In genomic region chr3:125121246-125122010, GRCh38 we compare ENCODE assay signal across 10 cellular contexts.
A peak's percentile ranks its signal among the peaks of the same experiment; 100 is the strongest.
DNase-seq lines count a peak whose midpoint lies in the region; ATAC-seq, FAIRE-seq and TF ChIP-seq lines count a peak whose summit lies in the region.
"Had no signal": no experiment of that assay in that cellular context is flagged by ENCODE, and none has a peak within 500 bp of the region (broad histone marks: within the 10 kb centered on the region; RNA-seq: fewer than 3 reads in every experiment).

No MANE protein-coding gene starts in this region.

- no peak overlapping the region; the same call in 1 of the 2 replicates for H2AFZ ChIP-seq in GM12878 (ENCODE audit: control insufficient read depth, low read depth, low read length)

- no TSS peak for BruUV-seq in GM12878 (replicated peaks; lab: Mats Ljungman, UMichigan)

- FAIRE-seq in GM19239 (lab: Jason Lieb, UNC) (peak; percentile 98), GM12878 (lab: Jason Lieb, UNC) (no peak)
- FAIRE-seq: K562, keratinocyte had no signal

- no peaks in the 10 kb centered on the region for H3K27me3 ChIP-seq in GM12878 (replicated peaks in 1 of 2; ENCODE audit: control insufficient read depth in 2 of 2, insufficient read depth in 2 of 2, low read length in 1 of 2)
- H3K27me3 ChIP-seq in right cardiac atrium (ENCODE audit: control insufficient read depth, insufficient read depth) = no peaks in the 10 kb centered on the region

- POLR2A ChIA-PET in GM12878 (lab: Charles Lee) = interaction anchor here (0.6 to 6.1 kb wide), 10 partner anchors 9 to 70 kb away, joined by 3 to 45 read pairs (median 8); no protein-coding TSS in a partner anchor

- peak overlapping the region; percentile 67 for H3K9ac ChIP-seq in GM12878 (ENCODE audit: control insufficient read depth, insufficient read depth, low read length)

- peak overlapping the region; percentile 97 for H3K27ac ChIP-seq in GM12878 (ENCODE audit: control insufficient read depth, insufficient read depth)
- H3K27ac ChIP-seq in right cardiac atrium (ENCODE audit: low read length) = no peak overlapping the region

- CTCF ChIA-PET in GM12878 (lab: Yijun Ruan, JAX) = interaction anchor here (0.6 to 5.2 kb wide), 11 partner anchors 8 to 188 kb away, joined by 3 to 42 read pairs (median 5); no protein-coding TSS in a partner anchor

- WGBS in GM12878 (ENCODE audit: insufficient coverage, insufficient replicate concordance, low lambda C conversion rate, missing lambda C conversion rate) = 36% methylated on average over 8 of the region's 8 CpGs
- 83% methylated on average over 8 of the region's 8 CpGs for WGBS in right cardiac atrium

- H3K4me3 ChIP-seq in GM12878 (peak overlapping the region; percentile 60), right cardiac atrium (ENCODE audit: low read length) (no peak overlapping the region)
- H3K4me3 ChIP-seq: K562 had no signal

- SMC1A ChIA-PET in GM12878 (lab: Charles Lee; ENCODE audit: uncharacterized antibody, unreplicated experiment) = interaction anchor here (0.6 to 9.0 kb wide), 15 partner anchors 9 to 317 kb away, joined by 3 to 127 read pairs (median 4); partner anchors contain the start of gene MUC13

- peak; percentile 33 for ATAC-seq in HG03460 (IDR thresholded peaks at IDR 0.05; ENCODE audit: unreplicated experiment)
- ATAC-seq in GM12878 = peak; percentile 71
- ATAC-seq in HG03457 (IDR thresholded peaks at IDR 0.05; ENCODE audit: unreplicated experiment) = no peak
- ATAC-seq in right cardiac atrium = no peak
- ATAC-seq: K562 had no signal

- no peaks in the 10 kb centered on the region for H3K36me3 ChIP-seq in GM12878 (ENCODE audit: control insufficient read depth in 2 of 2, insufficient read depth in 2 of 2, low read length in 1 of 2)

- TF ChIP-seq POLR2A in GM12878 (IDR thresholded peaks at IDR 0.05; ENCODE audit: low read depth, low read length) = no peak

- no peak for TF ChIP-seq EP300 in GM12878 (IDR thresholded peaks at IDR 0.05; ENCODE audit: borderline replicate concordance in 1 of 2, control insufficient read depth in 1 of 2, low read depth in 2 of 2, low read length in 2 of 2)

- peaks cover 8% of the 10 kb centered on the region; the same call in 2 of the 3 replicates for H3K9me3 ChIP-seq in GM12878 (replicated peaks; ENCODE audit: control insufficient read depth, insufficient read depth, low read length)
- no peaks in the 10 kb centered on the region for H3K9me3 ChIP-seq in right cardiac atrium (ENCODE audit: control insufficient read depth, low read length)

- in situ Hi-C loops in GM12878 (cut with MboI) = no loop called here

- peaks cover 9% of the 10 kb centered on the region for H3K79me2 ChIP-seq in GM12878 (ENCODE audit: control insufficient read depth, insufficient read depth, low read length)

- DNase-seq in GM19239 (ENCODE audit: insufficient read length, low spot score) = no peak
- DNase-seq in GM12878 (ENCODE audit: low read depth, low spot score) = peak; percentile 60
- peak; percentile 48 for DNase-seq in pons (ENCODE audit: low spot score)
- no peak for DNase-seq in NCI-H526 treated with DMSO at 0.1 percent for 48 hours (lab: John Stamatoyannopoulos, UW)
- no peak for DNase-seq in right cardiac atrium
- no peak for DNase-seq in NK-92 treated with Interleukin-12 subunit alpha and Interleukin-12 subunit beta, amount 100 ng/mL, for 24 hours (lab: John Stamatoyannopoulos, UW)

- TF ChIP-seq RAD21 in GM12878 (IDR thresholded peaks at IDR 0.05; ENCODE audit: insufficient read depth, low read depth, low read length) = 0 out of 2 replicates have a peak, but pooled peaks have one; percentile 7

- intact Hi-C loops in GM12878 (cut with micrococcal nuclease; ENCODE audit: unreplicated experiment) = loop anchor here (2.0 kb wide), 1 partner anchor 19 kb away; no protein-coding TSS in a partner anchor
- intact Hi-C loops in right cardiac atrium (cut with DNase I) = no loop called here

- TF ChIP-seq CTCF in GM12878 (IDR thresholded peaks at IDR 0.05 in 2 of 3, conservative IDR thresholded peaks at IDR 0.05 in 1 of 3; ENCODE audit: control insufficient read depth in 2 of 3, extremely low read depth in 1 of 3, insufficient read depth in 1 of 3, low read depth in 3 of 3, low read length in 3 of 3) = no peak

- no peaks in the 10 kb centered on the region for H4K20me1 ChIP-seq in GM12878 (ENCODE audit: control insufficient read depth, insufficient read depth)

- H3K4me2 ChIP-seq in GM12878 (ENCODE audit: control insufficient read depth, insufficient read depth) = peak overlapping the region; percentile 98

- RAD21 ChIA-PET in GM12878 (lab: Charles Lee; ENCODE audit: unreplicated experiment) = interaction anchor here (0.7 to 6.1 kb wide), 18 partner anchors 8 to 314 kb away, joined by 3 to 106 read pairs (median 6); partner anchors contain the start of gene MUC13

- H3K4me1 ChIP-seq in GM12878 (ENCODE audit: control insufficient read depth, insufficient read depth, low read length) = peaks cover 67% of the 10 kb centered on the region
- H3K4me1 ChIP-seq in right cardiac atrium (ENCODE audit: control insufficient read depth, insufficient read depth, low read length) = peaks cover 7% of the 10 kb centered on the region

TF ChIP-seq in GM12878, 131 proteins besides CTCF, POLR2A, EP300 and RAD21:
- TF ChIP-seq IKZF1 (conservative IDR thresholded peaks at IDR 0.05) (0 out of 2 replicates have a peak, but pooled peaks have one; percentile 10), POLR2AphosphoS5 (IDR thresholded peaks at IDR 0.05; ENCODE audit: low read length) (0 out of 2 replicates have a peak, but pooled peaks have one; percentile 32), PKNOX1 (IDR thresholded peaks at IDR 0.05) (peak; percentile 42; the same call in 1 of the 2 replicates), BHLHE40 (IDR thresholded peaks at IDR 0.05; ENCODE audit: borderline replicate concordance in 1 of 2, low read depth in 2 of 2, low read length in 1 of 2) (no peak), PML (IDR thresholded peaks at IDR 0.05; ENCODE audit: low read length) (no peak), MTA3 (IDR thresholded peaks at IDR 0.05; ENCODE audit: borderline replicate concordance, low read length) (no peak), IKZF2 (IDR thresholded peaks at IDR 0.05) (peak; percentile 15 to 27; a peak in 2 of 4 replicates), GATAD2B (conservative IDR thresholded peaks at IDR 0.05; ENCODE audit: low read depth) (peak; percentile 45; the same call in 1 of the 2 replicates), EED (IDR thresholded peaks at IDR 0.05; ENCODE audit: low read depth) (peak; percentile 34; the same call in 1 of the 2 replicates), ZNF687 (IDR thresholded peaks at IDR 0.05) (no peak), SPI1 (IDR thresholded peaks at IDR 0.05; ENCODE audit: borderline replicate concordance, insufficient read depth, low read depth, low read length) (no peak), RUNX3 (IDR thresholded peaks at IDR 0.05; ENCODE audit: low read length) (peak; percentile 43), ZNF384 (IDR thresholded peaks at IDR 0.05; ENCODE audit: borderline replicate concordance, low read depth, low read length) (no peak), CBX5 (IDR thresholded peaks at IDR 0.05; ENCODE audit: low read depth) (0 out of 2 replicates have a peak, but pooled peaks have one; percentile 29), IRF4 (IDR thresholded peaks at IDR 0.05; ENCODE audit: low read depth, low read length) (0 out of 2 replicates have a peak, but pooled peaks have one; percentile 38), SIN3A (IDR thresholded peaks at IDR 0.05; ENCODE audit: low read depth, low read length) (peak; percentile 40; the same call in 1 of the 2 replicates), NFIC (IDR thresholded peaks at IDR 0.05; ENCODE audit: low read depth, low read length) (peak; percentile 25; the same call in 1 of the 2 replicates)
TF ChIP-seq in GM12878: peak in this region for 11.

Comparison
In these comparisons a context has a peak if more than half of its experiments do, and no peak if none do; other contexts are left out.
1. DNase-seq: peak in GM12878 (single experiment) and pons (single experiment); none in GM19239 (single experiment), NCI-H526 treated with DMSO at 0.1 percent for 48 hours (single experiment), right cardiac atrium (0 of 3) and NK-92 treated with Interleukin-12 subunit alpha and Interleukin-12 subunit beta, amount 100 ng/mL, for 24 hours (single experiment).
2. ATAC-seq: peak in HG03460 (single experiment) and GM12878 (single experiment); none in HG03457 (single experiment) and right cardiac atrium (0 of 2).